In genomic region chr10:60086862-60087261, GRCh38 we compare ENCODE assay signal across 14 cellular contexts.
A peak's percentile ranks its signal among the peaks of the same experiment; 100 is the strongest.
DNase-seq lines count a peak whose midpoint lies in the region; ATAC-seq and TF ChIP-seq lines count a peak whose summit lies in the region.
"Had no signal": no experiment of that assay in that cellular context is flagged by ENCODE, and none has a peak within 500 bp of the region (broad histone marks: within the 10 kb centered on the region; RNA-seq: fewer than 3 reads in every experiment).

No MANE protein-coding gene starts in this region.

- in situ Hi-C loops in brain microvascular endothelial cell (cut with HindIII; ENCODE audit: low pct_ligation_motif_present, low sequenced_read_pairs): no loop called here

- H3K4me3 Mint-ChIP-seq in activated naive CD8-positive, alpha-beta T cell treated with anti-CD3 and anti-CD28 coated beads for 36 hours: no peak overlapping the region

- no peaks in the 10 kb centered on the region for H3K36me3 ChIP-seq in brain microvascular endothelial cell (replicated peaks)

- TF ChIP-seq CTCF in brain microvascular endothelial cell (IDR thresholded peaks at IDR 0.05; ENCODE audit: low read depth, low read length, missing control alignments): no peak

- no peaks in the 10 kb centered on the region for H3K9me3 Mint-ChIP-seq in activated naive CD8-positive, alpha-beta T cell treated with anti-CD3 and anti-CD28 coated beads for 36 hours

- DNase-seq in brain microvascular endothelial cell: no peak
- DNase-seq in NCI-H128 (lab: John Stamatoyannopoulos, UW; ENCODE audit: unreplicated experiment): no peak
- DNase-seq in activated naive CD8-positive, alpha-beta T cell treated with anti-CD3 and anti-CD28 coated beads for 36 hours: no peak
- DNase-seq: activated CD4-positive, CD25-positive, alpha-beta regulatory T cell treated with anti-CD3 and anti-CD28 coated beads, Interleukin-2, amount 50 U/mL, for 72 hours; activated T-cell treated with anti-CD3 and anti-CD28 coated beads, Interleukin-2, amount 50 U/mL, for 48 hours; foreskin melanocyte; NCI-H2107; OCI-M1; posterior cingulate gyrus had no signal

- no peak overlapping the region for H3K4me3 ChIP-seq in brain microvascular endothelial cell (ENCODE audit: low read depth, low read length)

- H3K27me3 ChIP-seq in brain microvascular endothelial cell (replicated peaks): no peaks in the 10 kb centered on the region

- H3K36me3 Mint-ChIP-seq in activated naive CD8-positive, alpha-beta T cell treated with anti-CD3 and anti-CD28 coated beads for 36 hours: no peaks in the 10 kb centered on the region

- peaks cover 5% of the 10 kb centered on the region for H3K27me3 Mint-ChIP-seq in activated naive CD8-positive, alpha-beta T cell treated with anti-CD3 and anti-CD28 coated beads for 36 hours

- H3K27ac ChIP-seq in brain microvascular endothelial cell: no peak overlapping the region

- ATAC-seq in GM18499 (IDR thresholded peaks at IDR 0.05; ENCODE audit: insufficient read depth, unreplicated experiment) (peak; percentile 90), GM19467 (IDR thresholded peaks at IDR 0.05; ENCODE audit: unreplicated experiment) (peak; percentile 59), HG02759 (IDR thresholded peaks at IDR 0.05; ENCODE audit: unreplicated experiment) (peak; percentile 71), HG03520 (IDR thresholded peaks at IDR 0.05; ENCODE audit: unreplicated experiment) (peak; percentile 79), HG02840 (IDR thresholded peaks at IDR 0.05; ENCODE audit: low FRiP score, unreplicated experiment) (no peak)

- no peaks in the 10 kb centered on the region for H3K4me1 Mint-ChIP-seq in activated naive CD8-positive, alpha-beta T cell treated with anti-CD3 and anti-CD28 coated beads for 36 hours

- H3K27ac Mint-ChIP-seq in activated naive CD8-positive, alpha-beta T cell treated with anti-CD3 and anti-CD28 coated beads for 36 hours: no peak overlapping the region
